In genomic region chr19:14416743-14417214, GRCh38 we compare ENCODE assay signal across 8 cellular contexts. TPM values are rescaled to one million over a fixed set of nuclear protein-coding genes. Genes with fewer than 3 reads are reported as not detected.
DNase-seq lines count a peak whose midpoint lies in the region; ATAC-seq and TF ChIP-seq lines count a peak whose summit lies in the region.

No MANE protein-coding gene starts in this region.

- in situ Hi-C loops in GM13977 (cut with MboI; ENCODE audit: low pct_unique_long_range_greater_than_20kb, low sequenced_read_pairs, unreplicated experiment): no loop called here

- TF ChIP-seq CTCF in GM06990 (IDR thresholded peaks at IDR 0.05; ENCODE audit: insufficient read depth, low read length, poor library complexity, severe bottlenecking) (no peak), natural killer cell (IDR thresholded peaks at IDR 0.05) (no peak), GM13977 (IDR thresholded peaks at IDR 0.05; ENCODE audit: extremely low read depth, insufficient read depth, missing control alignments) (no peak)

- H3K27me3 Mint-ChIP-seq in activated naive CD8-positive, alpha-beta T cell treated with anti-CD3 and anti-CD28 coated beads for 36 hours: peaks cover 7% of the 10 kb centered on the region
- no peaks in the 10 kb centered on the region for H3K27me3 Mint-ChIP-seq in natural killer cell (ENCODE audit: low read depth in 2 of 2)

- no peaks in the 10 kb centered on the region for H3K9me3 Mint-ChIP-seq in activated naive CD8-positive, alpha-beta T cell treated with anti-CD3 and anti-CD28 coated beads for 36 hours
- H3K9me3 Mint-ChIP-seq in natural killer cell: no peaks in the 10 kb centered on the region

- intact Hi-C loops in natural killer cell (cut with micrococcal nuclease): loop anchor here (5.0 kb wide), 1 partner anchor 101 kb away; the partner anchor contains the start of gene DNAJB1

- peak overlapping the region; percentile 92 for H3K4me3 ChIP-seq in GM06990 (replicated peaks; ENCODE audit: low read depth, low read length)

- peak overlapping the region; percentile 99 for H3K27ac Mint-ChIP-seq in activated naive CD8-positive, alpha-beta T cell treated with anti-CD3 and anti-CD28 coated beads for 36 hours
- H3K27ac Mint-ChIP-seq in natural killer cell: peak overlapping the region; percentile 93 to 98

- no peak for ATAC-seq in natural killer cell
- no peak for ATAC-seq in HG03025 (IDR thresholded peaks at IDR 0.05; ENCODE audit: low FRiP score, unreplicated experiment)

- peaks cover 21% of the 10 kb centered on the region for H3K36me3 ChIP-seq in GM06990 (ENCODE audit: control insufficient read depth, insufficient read depth, low read length)

- peaks cover 49% of the 10 kb centered on the region for H3K4me1 Mint-ChIP-seq in activated naive CD8-positive, alpha-beta T cell treated with anti-CD3 and anti-CD28 coated beads for 36 hours
- H3K4me1 Mint-ChIP-seq in natural killer cell: peaks cover 50 to 63% of the 10 kb centered on the region in 2 donors

- H3K4me3 Mint-ChIP-seq in activated naive CD8-positive, alpha-beta T cell treated with anti-CD3 and anti-CD28 coated beads for 36 hours: peak overlapping the region; percentile 100
- peak overlapping the region; percentile 81 for H3K4me3 Mint-ChIP-seq in natural killer cell

- H3K36me3 Mint-ChIP-seq in activated naive CD8-positive, alpha-beta T cell treated with anti-CD3 and anti-CD28 coated beads for 36 hours: peaks cover 56% of the 10 kb centered on the region
- H3K36me3 Mint-ChIP-seq in natural killer cell: no peaks in the 10 kb centered on the region

- DNase-seq in GM06990 (ENCODE audit: extremely low read depth, insufficient read length) (no peak), LoVo (ENCODE audit: low spot score) (peak; percentile 6), natural killer cell (no peak), DMS79 (lab: John Stamatoyannopoulos, UW) (no peak), NCI-H446 treated with DMSO at 0.1 percent for 48 hours (lab: John Stamatoyannopoulos, UW) (no peak), GM13977 (ENCODE audit: low spot score) (no peak)
- no peak for DNase-seq in activated naive CD8-positive, alpha-beta T cell treated with anti-CD3 and anti-CD28 coated beads for 36 hours

- H3K27me3 ChIP-seq in GM06990 (replicated peaks; ENCODE audit: control insufficient read depth, insufficient read depth, low read length): no peaks in the 10 kb centered on the region

RNA-seq across cellular contexts. Expression of gene DDX39A, which starts 2.4 kb away (rescaled TPM):
- total RNA-seq in activated naive CD8-positive, alpha-beta T cell treated with anti-CD3 and anti-CD28 coated beads for 36 hours: 100 to 1,000 TPM; 300 to 306 TPM
- total RNA-seq in natural killer cell: 100 to 1,000 TPM; 397 to 569 (median 557) TPM

RNA-seq across cellular contexts. Expression of gene PKN1, which starts 16.3 kb away (rescaled TPM):
- 100 to 1,000 TPM; 168 to 169 TPM for total RNA-seq in activated naive CD8-positive, alpha-beta T cell treated with anti-CD3 and anti-CD28 coated beads for 36 hours
- total RNA-seq in natural killer cell: 100 to 1,000 TPM; 323 to 351 (median 350) TPM

RNA-seq across cellular contexts. Expression of gene ADGRE5, which starts 35.5 kb away (rescaled TPM):
- total RNA-seq in activated naive CD8-positive, alpha-beta T cell treated with anti-CD3 and anti-CD28 coated beads for 36 hours: 100 to 1,000 TPM; 219 to 223 TPM
- 1,000 to 10,000 TPM; 1,036 to 1,703 (median 1,382) TPM for total RNA-seq in natural killer cell

RNA-seq across cellular contexts. Expression of gene PTGER1, which starts 58.4 kb away (rescaled TPM):
- under 1 TPM; 0.25 to 0.40 TPM for total RNA-seq in activated naive CD8-positive, alpha-beta T cell treated with anti-CD3 and anti-CD28 coated beads for 36 hours
- under 1 TPM in 2 of 3 donors, not detected in 1; 0.35 to 0.73 TPM for total RNA-seq in natural killer cell

Comparison
In these comparisons a context has a peak if more than half of its experiments do, and no peak if none do; other contexts are left out.
1. RNA of gene ADGRE5, which starts 35.5 kb away (total RNA-seq): 1,036 to 1,703 TPM in natural killer cell; 219 to 223 TPM in activated naive CD8-positive, alpha-beta T cell treated with anti-CD3 and anti-CD28 coated beads for 36 hours; every median in the first group is over 4 times any median in the second.